Comparison of ENCODE assay signal across 8 cellular contexts in genomic region chr14:77151245-77151644, GRCh38. TPM values are rescaled to one million over a fixed set of nuclear protein-coding genes. Genes with fewer than 3 reads are reported as not detected.
DNase-seq lines count a peak whose midpoint lies in the region; ATAC-seq, FAIRE-seq and TF ChIP-seq lines count a peak whose summit lies in the region.

No MANE protein-coding gene starts in this region.

- no peaks in the 10 kb centered on the region for H3K9me1 ChIP-seq in keratinocyte (ENCODE audit: control insufficient read depth, extremely low read depth, insufficient read depth, low read length)

- H3K4me1 ChIP-seq in keratinocyte (ENCODE audit: control insufficient read depth, extremely low read depth, insufficient read depth, low read length) = no peaks in the 10 kb centered on the region
- no peaks in the 10 kb centered on the region for H3K4me1 ChIP-seq in CD8-positive, alpha-beta T cell (ENCODE audit: insufficient read depth, low read length)

- CTCF ChIA-PET in CD8-positive, alpha-beta T cell (lab: Charles Lee) = interaction anchor here (3.0 to 5.0 kb wide), 2 partner anchors 8 to 165 kb away, joined by 24 to 33 read pairs; partner anchors contain the start of gene ZDHHC22

- FAIRE-seq in D721Med (lab: Jason Lieb, UNC) = no peak
- no peak for FAIRE-seq in keratinocyte (lab: Jason Lieb, UNC)

- peaks cover 26% of the 10 kb centered on the region for H3K27me3 ChIP-seq in keratinocyte (ENCODE audit: control insufficient read depth, extremely low read depth, insufficient read depth, low read length)
- H3K27me3 ChIP-seq in CD8-positive, alpha-beta T cell (ENCODE audit: insufficient read depth, low read length) = peaks cover 3% of the 10 kb centered on the region

- no peak overlapping the region for H3K27ac ChIP-seq in keratinocyte (ENCODE audit: control insufficient read depth, insufficient read depth, low read length)
- H3K27ac ChIP-seq in CD8-positive, alpha-beta T cell (ENCODE audit: low read depth, low read length) = no peak overlapping the region

- no peak overlapping the region for H2AFZ ChIP-seq in keratinocyte (ENCODE audit: control insufficient read depth, low read length)

- H3K4me3 ChIP-seq in HFF-Myc (replicated peaks; ENCODE audit: low read depth, low read length) (no peak overlapping the region), keratinocyte (ENCODE audit: control insufficient read depth in 2 of 3, extremely low read depth in 1 of 3, insufficient read depth in 2 of 3, low read depth in 1 of 3, low read length in 3 of 3) (no peak overlapping the region)
- no peak overlapping the region for H3K4me3 ChIP-seq in CD8-positive, alpha-beta T cell (ENCODE audit: low read depth, low read length)

- no peaks in the 10 kb centered on the region for H4K20me1 ChIP-seq in keratinocyte (ENCODE audit: control insufficient read depth, extremely low read depth, insufficient read depth, low read length)

- intact Hi-C loops in CD8-positive, alpha-beta T cell (cut with DNase I, micrococcal nuclease) = loop anchor here in 1 of 2 experiments (5.0 to 10.0 kb wide), 2 partner anchors 1411 to 1694 kb away; no protein-coding TSS in a partner anchor

- ATAC-seq in HG02763 (IDR thresholded peaks at IDR 0.05; ENCODE audit: unreplicated experiment) (no peak), HG03565 (IDR thresholded peaks at IDR 0.05; ENCODE audit: unreplicated experiment) (no peak)
- no peak for ATAC-seq in CD8-positive, alpha-beta T cell

- H3K36me3 Mint-ChIP-seq in T-helper 2 cell treated with Interferon-gamma antibody and Interleukin-4, amounts not matched to agents 5 μg/mL and 100 μg/mL, for 36 hours (ENCODE audit: low read depth) = no peaks in the 10 kb centered on the region
- no peaks in the 10 kb centered on the region for H3K36me3 Mint-ChIP-seq in CD8-positive, alpha-beta T cell

- H3K79me2 ChIP-seq in keratinocyte (ENCODE audit: control insufficient read depth, insufficient read depth, low read length) = no peaks in the 10 kb centered on the region

- peak; percentile 82 for TF ChIP-seq CTCF in D721Med (IDR thresholded peaks at IDR 0.05; ENCODE audit: insufficient read depth, missing control alignments)
- TF ChIP-seq CTCF in HFF-Myc (IDR thresholded peaks at IDR 0.05; ENCODE audit: low read depth, low read length, missing control alignments) = peak; percentile 73
- TF ChIP-seq CTCF in keratinocyte (optimal IDR thresholded peaks at IDR 0.05 in 1 of 3, IDR thresholded peaks at IDR 0.05 in 1 of 3, conservative IDR thresholded peaks at IDR 0.05 in 1 of 3; ENCODE audit: extremely low read depth in 1 of 3, insufficient read depth in 2 of 3, low read length in 3 of 3) = peak; percentile 60 to 61 (median 60)
- no peak for TF ChIP-seq CTCF in CD8-positive, alpha-beta T cell (IDR thresholded peaks at IDR 0.05)

- no peak overlapping the region for H3K4me2 ChIP-seq in keratinocyte (ENCODE audit: control insufficient read depth, extremely low read depth, insufficient read depth, low read depth, low read length)

- no peak overlapping the region for H3K9ac ChIP-seq in keratinocyte (ENCODE audit: control insufficient read depth, extremely low read depth, insufficient read depth, low read length)

- POLR2A ChIA-PET in CD8-positive, alpha-beta T cell (lab: Charles Lee) = no interaction called here

- dilution Hi-C loops in keratinocyte (cut with MboI; ENCODE audit: extremely low pct_ligation_motif_present, low sequenced_read_pairs) = no loop called here

- no peak for DNase-seq in D721Med (ENCODE audit: insufficient read length, low spot score)
- no peak for DNase-seq in HFF-Myc (ENCODE audit: extremely low read depth, low read depth)
- peak; percentile 39 for DNase-seq in SK-N-DZ (ENCODE audit: low spot score)
- DNase-seq in keratinocyte (ENCODE audit: low read depth, low spot score) = no peak
- DNase-seq in T-helper 2 cell treated with Interferon-gamma antibody and Interleukin-4, amounts not matched to agents 5 μg/mL and 100 μg/mL, for 36 hours (ENCODE audit: low spot score) = no peak
- no peak for DNase-seq in CD8-positive, alpha-beta T cell

- H3K9me3 ChIP-seq in keratinocyte (ENCODE audit: control insufficient read depth, low read depth, low read length) = no peaks in the 10 kb centered on the region
- H3K9me3 ChIP-seq in CD8-positive, alpha-beta T cell (ENCODE audit: low read length) = no peaks in the 10 kb centered on the region

- H3K27ac Mint-ChIP-seq in T-helper 2 cell treated with Interferon-gamma antibody and Interleukin-4, amounts not matched to agents 5 μg/mL and 100 μg/mL, for 36 hours = no peak overlapping the region
- no peak overlapping the region for H3K27ac Mint-ChIP-seq in CD8-positive, alpha-beta T cell

- no peaks in the 10 kb centered on the region for H3K9me3 Mint-ChIP-seq in T-helper 2 cell treated with Interferon-gamma antibody and Interleukin-4, amounts not matched to agents 5 μg/mL and 100 μg/mL, for 36 hours
- no peaks in the 10 kb centered on the region for H3K9me3 Mint-ChIP-seq in CD8-positive, alpha-beta T cell

- H3K27me3 Mint-ChIP-seq in T-helper 2 cell treated with Interferon-gamma antibody and Interleukin-4, amounts not matched to agents 5 μg/mL and 100 μg/mL, for 36 hours (ENCODE audit: low read depth) = peaks cover 14% of the 10 kb centered on the region
- peaks cover 55% of the 10 kb centered on the region for H3K27me3 Mint-ChIP-seq in CD8-positive, alpha-beta T cell (ENCODE audit: low read depth)

- no peaks in the 10 kb centered on the region for H3K36me3 ChIP-seq in keratinocyte (ENCODE audit: control insufficient read depth in 2 of 2, extremely low read depth in 1 of 2, insufficient read depth in 2 of 2, low read length in 2 of 2)
- H3K36me3 ChIP-seq in CD8-positive, alpha-beta T cell (ENCODE audit: insufficient read depth, low read length) = no peaks in the 10 kb centered on the region

- H3K4me1 Mint-ChIP-seq in T-helper 2 cell treated with Interferon-gamma antibody and Interleukin-4, amounts not matched to agents 5 μg/mL and 100 μg/mL, for 36 hours (ENCODE audit: low read depth) = no peaks in the 10 kb centered on the region
- no peaks in the 10 kb centered on the region for H3K4me1 Mint-ChIP-seq in CD8-positive, alpha-beta T cell (ENCODE audit: low read depth)

- no peak overlapping the region for H3K4me3 Mint-ChIP-seq in T-helper 2 cell treated with Interferon-gamma antibody and Interleukin-4, amounts not matched to agents 5 μg/mL and 100 μg/mL, for 36 hours
- no peak overlapping the region for H3K4me3 Mint-ChIP-seq in CD8-positive, alpha-beta T cell

RNA-seq across cellular contexts. Expression of gene ZDHHC22, which starts 9.7 kb away (rescaled TPM):
- polyA plus RNA-seq in SK-N-DZ (2014; cell fraction: cytosol; rRNA removed) = 1.6 and 3.5 TPM in 2 replicates
- polyA plus RNA-seq in SK-N-DZ (2014; cell fraction: nucleus; rRNA removed) = 0.30 and 0.69 TPM in 2 replicates
- not detected in 3 replicates for polyA plus RNA-seq in keratinocyte
- polyA plus RNA-seq in keratinocyte (2011; ENCODE audit: low read depth) = not detected
- not detected in 2 replicates for polyA plus RNA-seq in keratinocyte (2011; cell fraction: cytosol; rRNA removed)
- not detected in 2 replicates for polyA plus RNA-seq in keratinocyte (2011; cell fraction: nucleus; rRNA removed)
- polyA plus RNA-seq in keratinocyte (2012; ENCODE audit: low replicate concordance) = not detected in 2 replicates
- polyA minus RNA-seq in keratinocyte = not detected in 3 replicates
- polyA minus RNA-seq in keratinocyte (2011; cell fraction: cytosol; rRNA and poly(A)+ RNA removed) = not detected
- not detected in 2 replicates for polyA minus RNA-seq in keratinocyte (2011; cell fraction: nucleus; rRNA and poly(A)+ RNA removed)
- total RNA-seq in CD8-positive, alpha-beta T cell = not detected

RNA-seq across cellular contexts. Expression of gene TMEM63C, which starts 30.4 kb away (rescaled TPM):
- polyA plus RNA-seq in SK-N-DZ (2014; cell fraction: cytosol; rRNA removed) = 2.4 and 4.0 TPM in 2 replicates
- 8.3 and 10.0 TPM in 2 replicates for polyA plus RNA-seq in SK-N-DZ (2014; cell fraction: nucleus; rRNA removed)
- 0.61 to 1.5 TPM (median 0.66 TPM) in 3 replicates for polyA plus RNA-seq in keratinocyte
- polyA plus RNA-seq in keratinocyte (2011; ENCODE audit: low read depth) = 13.9 TPM
- polyA plus RNA-seq in keratinocyte (2011; cell fraction: cytosol; rRNA removed) = 0.38 and 0.95 TPM in 2 replicates
- 2.9 and 3.2 TPM in 2 replicates for polyA plus RNA-seq in keratinocyte (2011; cell fraction: nucleus; rRNA removed)
- 1.0 and 3.5 TPM in 2 replicates for polyA plus RNA-seq in keratinocyte (2012; ENCODE audit: low replicate concordance)
- polyA minus RNA-seq in keratinocyte = 1.3 to 4.1 TPM (median 1.7 TPM) in 3 replicates
- polyA minus RNA-seq in keratinocyte (2011; cell fraction: cytosol; rRNA and poly(A)+ RNA removed) = 1.3 TPM
- polyA minus RNA-seq in keratinocyte (2011; cell fraction: nucleus; rRNA and poly(A)+ RNA removed) = 5.0 and 5.3 TPM in 2 replicates
- under 1 TPM; 0.47 to 0.71 TPM for total RNA-seq in CD8-positive, alpha-beta T cell

RNA-seq across cellular contexts. Expression of gene CIPC, which starts 53.2 kb away (rescaled TPM):
- polyA plus RNA-seq in SK-N-DZ (2014; cell fraction: cytosol; rRNA removed) = 22.1 and 24.0 TPM in 2 replicates
- 8.5 and 11.2 TPM in 2 replicates for polyA plus RNA-seq in SK-N-DZ (2014; cell fraction: nucleus; rRNA removed)
- polyA plus RNA-seq in keratinocyte = 10.3 to 15.1 TPM (median 13.2 TPM) in 3 replicates
- polyA plus RNA-seq in keratinocyte (2011; ENCODE audit: low read depth) = 6.4 TPM
- polyA plus RNA-seq in keratinocyte (2011; cell fraction: cytosol; rRNA removed) = 9.1 and 12.9 TPM in 2 replicates
- 14.4 and 15.2 TPM in 2 replicates for polyA plus RNA-seq in keratinocyte (2011; cell fraction: nucleus; rRNA removed)
- 7.1 and 7.2 TPM in 2 replicates for polyA plus RNA-seq in keratinocyte (2012; ENCODE audit: low replicate concordance)
- polyA minus RNA-seq in keratinocyte = 7.9 to 20.8 TPM (median 18.4 TPM) in 3 replicates
- 13.0 TPM for polyA minus RNA-seq in keratinocyte (2011; cell fraction: cytosol; rRNA and poly(A)+ RNA removed)
- 10.0 and 13.1 TPM in 2 replicates for polyA minus RNA-seq in keratinocyte (2011; cell fraction: nucleus; rRNA and poly(A)+ RNA removed)
- total RNA-seq in CD8-positive, alpha-beta T cell = 1 to 10 TPM; 6.0 to 6.3 TPM
